In the genomic region with DNA sequence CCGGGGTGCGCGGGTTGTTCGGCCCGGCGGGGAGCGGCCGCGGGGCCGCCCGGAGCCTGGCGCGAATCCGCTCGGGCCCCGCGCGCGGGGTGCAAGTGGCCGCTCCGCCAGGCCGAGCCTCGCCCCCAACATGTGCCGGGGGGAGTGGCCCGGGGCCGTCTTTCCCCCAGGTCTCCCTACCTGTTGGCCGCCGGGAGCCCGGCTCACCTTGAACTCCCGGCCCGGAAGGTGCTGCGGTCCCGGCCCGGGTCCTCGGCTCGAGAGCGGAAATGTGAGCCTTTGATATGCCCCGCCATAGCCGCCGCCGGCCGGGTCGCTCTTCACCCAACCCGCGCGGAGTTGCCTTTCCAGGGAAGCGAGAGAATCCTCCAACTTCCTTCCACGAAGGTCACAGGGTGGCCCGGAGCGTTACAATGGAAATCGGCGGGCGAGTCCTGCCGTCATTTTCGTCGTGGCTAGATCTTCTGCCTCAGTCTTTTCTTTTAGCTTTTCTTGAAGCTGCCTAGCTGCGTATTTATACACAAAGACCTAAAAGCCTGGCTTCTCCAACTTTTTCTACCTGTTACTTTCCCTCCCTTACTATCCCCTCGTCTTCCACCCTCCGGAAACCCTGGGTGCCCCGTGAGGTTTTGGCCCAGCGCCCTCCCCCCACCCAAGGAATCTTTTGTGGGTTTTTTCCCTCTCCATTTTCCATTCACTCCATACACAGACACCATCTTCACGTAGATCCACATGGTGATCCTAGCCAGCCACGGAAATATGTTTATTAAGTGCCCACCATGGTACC, we compare ENCODE assay signal across 8 cellular contexts. TPM values are rescaled to one million over a fixed set of nuclear protein-coding genes. Genes with fewer than 3 reads are reported as not detected.
DNase-seq lines count a peak whose midpoint lies in the region; ATAC-seq and TF ChIP-seq lines count a peak whose summit lies in the region.

No MANE protein-coding gene starts in this region.

- peak overlapping the region; percentile 86 for H3K4me3 ChIP-seq in H7 (ENCODE audit: insufficient read depth, low read depth, low read length)
- peak overlapping the region; percentile 73 for H3K4me3 ChIP-seq in WERI-Rb-1 (ENCODE audit: low read depth, low read length)
- peak overlapping the region; percentile 80 for H3K4me3 ChIP-seq in mesendoderm (ENCODE audit: low read length)

- peak overlapping the region; percentile 48 for H2BK15ac ChIP-seq in mesendoderm (replicated peaks; ENCODE audit: low read depth)

- TF ChIP-seq CTCF in WERI-Rb-1 (IDR thresholded peaks at IDR 0.05; ENCODE audit: low read depth, low read length), result no peak

- peak overlapping the region; percentile 45 for H2BK120ac ChIP-seq in mesendoderm (ENCODE audit: low read depth, low read length)

- H2BK5ac ChIP-seq in mesendoderm (ENCODE audit: low read length), result no peak overlapping the region

- DNase-seq in 8988T, result peak; percentile 34
- DNase-seq in H7, result peak; percentile 84
- DNase-seq in WERI-Rb-1, result peak; percentile 21
- DNase-seq in dermis blood vessel endothelial cell, result peak; percentile 21
- DNase-seq in mesendoderm, result peak; percentile 63
- peak; percentile 8 to 47 (median 26) for DNase-seq in stimulated activated naive CD4-positive, alpha-beta T cell (lab: John Stamatoyannopoulos, UW)
- DNase-seq in NCI-H1694 treated with DMSO at 0.1 percent for 48 hours (lab: John Stamatoyannopoulos, UW), result no peak

- H3K9me3 ChIP-seq in WERI-Rb-1 (ENCODE audit: severe bottlenecking), result no peaks in the 10 kb centered on the region

- no peak overlapping the region for H4K8ac ChIP-seq in mesendoderm (ENCODE audit: low read depth, low read length)

- H3K36me3 ChIP-seq in H7 (replicated peaks; ENCODE audit: control insufficient read depth, insufficient read depth, low read length), result no peaks in the 10 kb centered on the region; the same call in 1 of the 2 replicates
- H3K36me3 ChIP-seq in WERI-Rb-1, result no peaks in the 10 kb centered on the region
- H3K36me3 ChIP-seq in mesendoderm (ENCODE audit: control insufficient read depth, insufficient read depth, low read length), result no peaks in the 10 kb centered on the region

- H3K79me2 ChIP-seq in mesendoderm (ENCODE audit: control insufficient read depth, insufficient read depth, low read length), result peaks cover 45% of the 10 kb centered on the region

- H2AK5ac ChIP-seq in mesendoderm (ENCODE audit: low read length), result no peak overlapping the region

- H3K4me2 ChIP-seq in mesendoderm (ENCODE audit: low read length), result peak overlapping the region; percentile 61

- H3K27me3 ChIP-seq in H7 (ENCODE audit: control insufficient read depth, insufficient read depth, low read length), result no peaks in the 10 kb centered on the region
- H3K27me3 ChIP-seq in WERI-Rb-1 (ENCODE audit: insufficient read depth, low read depth, severe bottlenecking), result peaks cover 8% of the 10 kb centered on the region
- no peaks in the 10 kb centered on the region for H3K27me3 ChIP-seq in mesendoderm (ENCODE audit: insufficient read depth, low read length, poor library complexity)

- H4K5ac ChIP-seq in mesendoderm (ENCODE audit: low read length), result no peak overlapping the region

- no peak for ATAC-seq in GM18511 (IDR thresholded peaks at IDR 0.05; ENCODE audit: unreplicated experiment)

- peaks cover 28% of the 10 kb centered on the region for H3K79me1 ChIP-seq in mesendoderm (ENCODE audit: low read length)

- peak overlapping the region; percentile 31; the same call in 1 of the 2 replicates for H3K27ac ChIP-seq in WERI-Rb-1
- H3K27ac ChIP-seq in mesendoderm (ENCODE audit: low read depth, low read length), result peak overlapping the region; percentile 90

- H3K23ac ChIP-seq in mesendoderm (ENCODE audit: low read length), result no peak overlapping the region

- H3K4me1 ChIP-seq in mesendoderm (ENCODE audit: control insufficient read depth, low read depth, low read length), result peaks cover 17% of the 10 kb centered on the region

- H3K56ac ChIP-seq in mesendoderm (ENCODE audit: low read length), result peak overlapping the region; percentile 97

- WGBS in mesendoderm (ENCODE audit: extremely low coverage, insufficient coverage, low lambda C conversion rate), result no CpG with 5 or more reads among the region's 63 CpGs

- peak overlapping the region; percentile 96 for H3K18ac ChIP-seq in mesendoderm (ENCODE audit: low read length)

- peak overlapping the region; percentile 90 for H3K9ac ChIP-seq in mesendoderm (ENCODE audit: low read length)

- peak overlapping the region; percentile 86 for H3K4ac ChIP-seq in mesendoderm (ENCODE audit: low read depth, low read length)

RNA-seq across cellular contexts. Expression of a gene that starts 0.9 kb away (rescaled TPM):
- total RNA-seq in H7 (2014; rRNA removed; shearing (Covaris generic)), result 78.4 and 81.4 TPM in 2 replicates
- total RNA-seq in dermis blood vessel endothelial cell, result 71.8 and 76.4 TPM in 2 replicates
- 49.3 TPM for polyA plus RNA-seq in mesendoderm (2013, experiment 1 of 2)
- 46.6 TPM for polyA plus RNA-seq in mesendoderm (2013, experiment 2 of 2)
